9 cellular contexts compared by ENCODE assay signal in genomic region chrX:12950851-12951589, GRCh38. TPM values are rescaled to one million over a fixed set of nuclear protein-coding genes. Genes with fewer than 3 reads are reported as not detected.
DNase-seq lines count a peak whose midpoint lies in the region; ATAC-seq, FAIRE-seq and TF ChIP-seq lines count a peak whose summit lies in the region.
"Had no signal": no experiment of that assay in that cellular context is flagged by ENCODE, and none has a peak within 500 bp of the region (broad histone marks: within the 10 kb centered on the region; RNA-seq: fewer than 3 reads in every experiment).

No MANE protein-coding gene starts in this region.

- H3K27me3 Mint-ChIP-seq in activated CD4-positive, alpha-beta T cell treated with anti-CD3 and anti-CD28 coated beads, Interleukin-2, amount 10 ng/mL, durations not matched to agents 24 days and 14 days, result no peaks in the 10 kb centered on the region
- no peaks in the 10 kb centered on the region for H3K27me3 Mint-ChIP-seq in neural crest cell (ENCODE audit: low read depth)

- H3K36me3 ChIP-seq in effector memory CD4-positive, alpha-beta T cell (ENCODE audit: control insufficient read depth, insufficient read depth, low read length), result no peaks in the 10 kb centered on the region
- H3K36me3 ChIP-seq in testis (ENCODE audit: low read depth, missing control alignments), result no peaks in the 10 kb centered on the region

- H3K27ac Mint-ChIP-seq in activated CD4-positive, alpha-beta T cell treated with anti-CD3 and anti-CD28 coated beads, Interleukin-2, amount 10 ng/mL, durations not matched to agents 24 days and 14 days, result peak overlapping the region; percentile 96
- H3K27ac Mint-ChIP-seq in neural crest cell (ENCODE audit: unreplicated experiment), result peak overlapping the region; percentile 40

- H3K4me1 ChIP-seq in effector memory CD4-positive, alpha-beta T cell (ENCODE audit: control insufficient read depth, insufficient read depth, low read length, poor library complexity, severe bottlenecking), result peaks cover 63% of the 10 kb centered on the region
- H3K4me1 ChIP-seq in testis, result peaks cover 6% of the 10 kb centered on the region

- H3K4me3 Mint-ChIP-seq in activated CD4-positive, alpha-beta T cell treated with anti-CD3 and anti-CD28 coated beads, Interleukin-2, amount 10 ng/mL, durations not matched to agents 24 days and 14 days, result peak overlapping the region; percentile 87
- H3K4me3 Mint-ChIP-seq in neural crest cell, result peak overlapping the region; percentile 4

- TF ChIP-seq CTCF in neural crest cell (conservative IDR thresholded peaks at IDR 0.05) (peak; percentile 46), testis (IDR thresholded peaks at IDR 0.05) (no peak)

- DNase-seq in GF-D8 (lab: John Stamatoyannopoulos, UW), result peak; percentile 67
- DNase-seq in KBM-7, result peak; percentile 94
- peak; percentile 92 for DNase-seq in activated CD4-positive, alpha-beta T cell treated with anti-CD3 and anti-CD28 coated beads, Interleukin-2, amount 10 ng/mL, durations not matched to agents 24 days and 14 days
- DNase-seq in effector memory CD4-positive, alpha-beta T cell, result peak in 2 of 3 donors; percentile 54 to 56
- DNase-seq in neural crest cell (ENCODE audit: low read depth, low spot score), result peak; percentile 40
- no peak for DNase-seq in testis
- DNase-seq in GM12892 (ENCODE audit: insufficient read length), result no peak

- H3K27me3 ChIP-seq in effector memory CD4-positive, alpha-beta T cell (replicated peaks; ENCODE audit: control insufficient read depth, insufficient read depth, low read length, poor library complexity, severe bottlenecking), result no peaks in the 10 kb centered on the region
- no peaks in the 10 kb centered on the region for H3K27me3 ChIP-seq in testis

- no peaks in the 10 kb centered on the region for H3K9me3 Mint-ChIP-seq in activated CD4-positive, alpha-beta T cell treated with anti-CD3 and anti-CD28 coated beads, Interleukin-2, amount 10 ng/mL, durations not matched to agents 24 days and 14 days
- H3K9me3 Mint-ChIP-seq in neural crest cell, result peaks cover 3% of the 10 kb centered on the region

- peaks cover 63% of the 10 kb centered on the region for H3K4me1 Mint-ChIP-seq in activated CD4-positive, alpha-beta T cell treated with anti-CD3 and anti-CD28 coated beads, Interleukin-2, amount 10 ng/mL, durations not matched to agents 24 days and 14 days
- peaks cover 50% of the 10 kb centered on the region for H3K4me1 Mint-ChIP-seq in neural crest cell

- TF ChIP-seq POLR2A in testis (IDR thresholded peaks at IDR 0.05) (no peak), GM12892 (IDR thresholded peaks at IDR 0.05; ENCODE audit: low read depth, low read length) (no peak; the same call in 1 of the 2 replicates)

- H3K27ac ChIP-seq in effector memory CD4-positive, alpha-beta T cell (ENCODE audit: insufficient read depth, low read length, poor library complexity, severe bottlenecking), result peak overlapping the region; percentile 86
- H3K27ac ChIP-seq in testis, result peak overlapping the region in 1 of 2 donors; percentile 30

- peak overlapping the region; percentile 15 for H3K4me3 ChIP-seq in effector memory CD4-positive, alpha-beta T cell (ENCODE audit: insufficient read depth, low read depth, low read length, poor library complexity, severe bottlenecking)
- no peak overlapping the region for H3K4me3 ChIP-seq in testis

- H3K9me3 ChIP-seq in effector memory CD4-positive, alpha-beta T cell (ENCODE audit: control insufficient read depth, low read length), result no peaks in the 10 kb centered on the region
- H3K9me3 ChIP-seq in testis, result no peaks in the 10 kb centered on the region

- intact Hi-C loops in activated CD4-positive, alpha-beta T cell treated with anti-CD3 and anti-CD28 coated beads, Interleukin-2, amount 10 ng/mL, durations not matched to agents 24 days and 14 days (cut with micrococcal nuclease), result loop anchor here (1.0 to 10.0 kb wide), 8 partner anchors 22 to 1186 kb away; partner anchors contain the start of genes OFD1 and TRAPPC2
- intact Hi-C loops in testis (cut with DNase I; ENCODE audit: low total_unique reads), result no loop called here

- FAIRE-seq in GM12892 (lab: Jason Lieb, UNC), result no peak

- WGBS in testis, 2 donors, result 69 to 82% methylated on average over 9 of the region's 9 CpGs

- in situ Hi-C loops in KBM-7 (cut with MboI; ENCODE audit: low pct_unique_long_range_greater_than_20kb, low sequenced_read_pairs), result loop anchor here (25.0 kb wide), 1 partner anchor 536 kb away; no protein-coding TSS in a partner anchor

- peak; percentile 55 for ATAC-seq in GM21515 (IDR thresholded peaks at IDR 0.05; ENCODE audit: unreplicated experiment)

- no peaks in the 10 kb centered on the region for H3K36me3 Mint-ChIP-seq in activated CD4-positive, alpha-beta T cell treated with anti-CD3 and anti-CD28 coated beads, Interleukin-2, amount 10 ng/mL, durations not matched to agents 24 days and 14 days (ENCODE audit: low read depth)
- no peaks in the 10 kb centered on the region for H3K36me3 Mint-ChIP-seq in neural crest cell (ENCODE audit: low read depth)

RNA-seq across cellular contexts. Expression of gene TMSB4X, which starts 23.9 kb away (rescaled TPM):
- total RNA-seq in activated CD4-positive, alpha-beta T cell treated with anti-CD3 and anti-CD28 coated beads, Interleukin-2, amount 10 ng/mL, durations not matched to agents 24 days and 14 days, result 5,263 and 5,311 TPM in 2 replicates
- 2,548 and 2,664 TPM in 2 replicates for total RNA-seq in neural crest cell
- total RNA-seq in testis, result 100 to 1,000 TPM; 384 to 669 TPM
- 1,448 TPM for polyA plus RNA-seq in testis (ENCODE audit: insufficient read depth, low read depth, low replicate concordance)
- 23,212 TPM for polyA plus RNA-seq in GM12892 (2012; ENCODE audit: missing spikeins)

RNA-seq across cellular contexts. Expression of gene TLR8, which starts 44.6 kb away (rescaled TPM):
- not detected in 2 replicates for total RNA-seq in activated CD4-positive, alpha-beta T cell treated with anti-CD3 and anti-CD28 coated beads, Interleukin-2, amount 10 ng/mL, durations not matched to agents 24 days and 14 days
- not detected in 2 replicates for total RNA-seq in neural crest cell
- under 1 TPM; 0.08 to 0.50 TPM for total RNA-seq in testis
- polyA plus RNA-seq in testis (ENCODE audit: insufficient read depth, low read depth, low replicate concordance), result 1.3 TPM
- not detected for polyA plus RNA-seq in GM12892 (2012; ENCODE audit: missing spikeins)
- total RNA-seq: T-helper 2 cell treated with Interferon-gamma antibody and Interleukin-4, amounts not matched to agents 100 ng/mL and 5 ng/mL, for 36 hours had no signal

Comparison
In these comparisons a context has a peak if more than half of its experiments do, and no peak if none do; other contexts are left out.
1. DNase-seq: peak in GF-D8 (single experiment), KBM-7 (single experiment), activated CD4-positive, alpha-beta T cell treated with anti-CD3 and anti-CD28 coated beads, Interleukin-2, amount 10 ng/mL, durations not matched to agents 24 days and 14 days (single experiment), effector memory CD4-positive, alpha-beta T cell (2 of 3) and neural crest cell (single experiment); none in testis (single experiment) and GM12892 (single experiment).